ENCODE assay signal across 8 cellular contexts in genomic region chr2:64273524-64274398, GRCh38.
DNase-seq lines count a peak whose midpoint lies in the region; ATAC-seq and TF ChIP-seq lines count a peak whose summit lies in the region.

No MANE protein-coding gene starts in this region.

- H3K27me3 Mint-ChIP-seq in CD8-positive, alpha-beta T cell (ENCODE audit: low read depth) = no peaks in the 10 kb centered on the region
- H3K27me3 Mint-ChIP-seq in dendritic cell treated with granulocyte-macrophage colony-stimulating factor and Interleukin-4, amounts not matched to agents 40 ng/mL and 50 ng/mL, for 4 days = no peaks in the 10 kb centered on the region

- H3K4me3 Mint-ChIP-seq in CD8-positive, alpha-beta T cell = no peak overlapping the region
- H3K4me3 Mint-ChIP-seq in dendritic cell treated with granulocyte-macrophage colony-stimulating factor and Interleukin-4, amounts not matched to agents 40 ng/mL and 50 ng/mL, for 4 days = peak overlapping the region; percentile 26

- H3K9me3 ChIP-seq in CD8-positive, alpha-beta T cell (ENCODE audit: low read length) = no peaks in the 10 kb centered on the region
- no peaks in the 10 kb centered on the region for H3K9me3 ChIP-seq in mononuclear cell (ENCODE audit: low read depth, low read length)

- H3K36me3 ChIP-seq in CD8-positive, alpha-beta T cell (ENCODE audit: insufficient read depth, low read length) = no peaks in the 10 kb centered on the region

- CTCF ChIA-PET in CD8-positive, alpha-beta T cell (lab: Charles Lee) = interaction anchor here (1.1 kb wide), 1 partner anchor 52 kb away, joined by 3 read pairs; no protein-coding TSS in a partner anchor

- peaks cover 18% of the 10 kb centered on the region for H3K4me1 Mint-ChIP-seq in CD8-positive, alpha-beta T cell (ENCODE audit: low read depth)
- H3K4me1 Mint-ChIP-seq in dendritic cell treated with granulocyte-macrophage colony-stimulating factor and Interleukin-4, amounts not matched to agents 40 ng/mL and 50 ng/mL, for 4 days (ENCODE audit: low read depth) = peaks cover 64% of the 10 kb centered on the region

- peaks cover 5% of the 10 kb centered on the region for H3K9me3 Mint-ChIP-seq in CD8-positive, alpha-beta T cell
- H3K9me3 Mint-ChIP-seq in dendritic cell treated with granulocyte-macrophage colony-stimulating factor and Interleukin-4, amounts not matched to agents 40 ng/mL and 50 ng/mL, for 4 days = peaks cover 14% of the 10 kb centered on the region

- H3K27ac ChIP-seq in CD8-positive, alpha-beta T cell (ENCODE audit: low read depth, low read length) = no peak overlapping the region

- intact Hi-C loops in CD8-positive, alpha-beta T cell (cut with DNase I, micrococcal nuclease) = no loop called here
- intact Hi-C loops in dendritic cell treated with granulocyte-macrophage colony-stimulating factor and Interleukin-4, amounts not matched to agents 40 ng/mL and 50 ng/mL, for 4 days (cut with micrococcal nuclease) = no loop called here

- TF ChIP-seq CTCF in CD8-positive, alpha-beta T cell (IDR thresholded peaks at IDR 0.05) = no peak

- H3K4me3 ChIP-seq in CD8-positive, alpha-beta T cell (ENCODE audit: low read depth, low read length) = no peak overlapping the region
- peak overlapping the region; percentile 36 for H3K4me3 ChIP-seq in mononuclear cell (ENCODE audit: low read length)

- POLR2A ChIA-PET in CD8-positive, alpha-beta T cell (lab: Charles Lee) = no interaction called here

- DNase-seq in CD8-positive, alpha-beta T cell = no peak
- peak; percentile 82 for DNase-seq in NOMO-1 treated with DMSO at 0.1 percent for 48 hours (lab: John Stamatoyannopoulos, UW; ENCODE audit: unreplicated experiment)
- no peak for DNase-seq in NCI-H69 (lab: John Stamatoyannopoulos, UW)
- no peak for DNase-seq in NCI-H1092 (lab: John Stamatoyannopoulos, UW)
- no peak for DNase-seq in 8988T

- H3K36me3 Mint-ChIP-seq in CD8-positive, alpha-beta T cell = no peaks in the 10 kb centered on the region
- no peaks in the 10 kb centered on the region for H3K36me3 Mint-ChIP-seq in dendritic cell treated with granulocyte-macrophage colony-stimulating factor and Interleukin-4, amounts not matched to agents 40 ng/mL and 50 ng/mL, for 4 days (ENCODE audit: low read depth)

- H3K4me1 ChIP-seq in CD8-positive, alpha-beta T cell (ENCODE audit: insufficient read depth, low read length) = peaks cover 8% of the 10 kb centered on the region
- H3K4me1 ChIP-seq in mononuclear cell (ENCODE audit: insufficient read depth, low read length) = peaks cover 58% of the 10 kb centered on the region

- ATAC-seq in CD8-positive, alpha-beta T cell = no peak
- no peak for ATAC-seq in HG03432 (IDR thresholded peaks at IDR 0.05; ENCODE audit: unreplicated experiment)

- peak overlapping the region; percentile 6 for H3K27ac Mint-ChIP-seq in CD8-positive, alpha-beta T cell
- peak overlapping the region; percentile 82 for H3K27ac Mint-ChIP-seq in dendritic cell treated with granulocyte-macrophage colony-stimulating factor and Interleukin-4, amounts not matched to agents 40 ng/mL and 50 ng/mL, for 4 days

- no peaks in the 10 kb centered on the region for H3K27me3 ChIP-seq in CD8-positive, alpha-beta T cell (ENCODE audit: insufficient read depth, low read length)
- H3K27me3 ChIP-seq in mononuclear cell (ENCODE audit: insufficient read depth, low read length) = no peaks in the 10 kb centered on the region
